Comparison of ENCODE assay signal across 25 cellular contexts in the genomic region with DNA sequence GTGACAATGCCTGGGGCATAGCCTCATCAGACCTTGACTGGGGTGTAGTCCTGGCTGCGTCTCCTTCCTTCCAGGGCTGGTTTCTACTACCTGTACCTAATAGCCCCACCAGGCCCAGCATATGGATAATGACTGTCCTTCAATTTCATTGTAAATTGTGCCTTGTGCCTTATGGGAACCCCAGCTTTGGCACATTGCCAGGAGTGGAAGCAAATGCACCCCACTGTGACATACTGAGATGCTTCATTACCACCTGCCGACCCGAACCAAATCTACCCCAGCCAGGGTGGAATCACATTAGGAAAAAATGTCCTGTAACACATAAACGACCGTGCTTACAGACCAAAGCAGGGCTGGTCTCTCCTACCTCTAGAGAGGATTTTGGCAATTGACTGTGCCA. TPM values are rescaled to one million over a fixed set of nuclear protein-coding genes. Genes with fewer than 3 reads are reported as not detected.
A peak's percentile ranks its signal among the peaks of the same experiment; 100 is the strongest.
DNase-seq lines count a peak whose midpoint lies in the region; ATAC-seq, FAIRE-seq and TF ChIP-seq lines count a peak whose summit lies in the region.
"Had no signal": no experiment of that assay in that cellular context is flagged by ENCODE, and none has a peak within 500 bp of the region (broad histone marks: within the 10 kb centered on the region; RNA-seq: fewer than 3 reads in every experiment).

No MANE protein-coding gene starts in this region.

- H3K27ac Mint-ChIP-seq in endothelial cell (ENCODE audit: unreplicated experiment) = peak overlapping the region; percentile 52

- peaks cover 5% of the 10 kb centered on the region for H3K27me3 Mint-ChIP-seq in endothelial cell (ENCODE audit: unreplicated experiment)
- H3K27me3 Mint-ChIP-seq: CD4-positive, alpha-beta memory T cell had no signal

- FAIRE-seq in frontal cortex (lab: Jason Lieb, UNC) = no peak
- FAIRE-seq: GM12891 had no signal

- peak; percentile 51 for DNase-seq in NCI-H2171 treated with DMSO at 0.1 percent for 48 hours (lab: John Stamatoyannopoulos, UW)
- no peak for DNase-seq in NCI-H2171 (lab: John Stamatoyannopoulos, UW)
- DNase-seq in COR-L47 (lab: John Stamatoyannopoulos, UW) = peak; percentile 52
- DNase-seq in NCI-H2227 treated with DMSO at 0.1 percent for 48 hours (lab: John Stamatoyannopoulos, UW) = peak; percentile 8
- no peak for DNase-seq in endothelial cell (ENCODE audit: low spot score)
- no peak for DNase-seq in frontal cortex (ENCODE audit: low spot score in 2 of 2)
- DNase-seq in foreskin fibroblast = no peak
- DNase-seq: CD4-positive, alpha-beta memory T cell; DMS 273 treated with DMSO at 0.1 percent for 48 hours; DMS79; EL; GF-D8; KBM-7; MV-4-11; NCI-H1105; NCI-H1694 treated with DMSO at 0.1 percent for 48 hours; NCI-H524; NCI-H774; PC-9; T-helper 2 cell had no signal

- H3K4me3 ChIP-seq in foreskin fibroblast (ENCODE audit: low read depth in 1 of 2, low read length in 2 of 2) = no peak overlapping the region
- H3K4me3 ChIP-seq: BLaER1, PC-9, SJSA1 had no signal

- no peaks in the 10 kb centered on the region for H3K9me3 Mint-ChIP-seq in endothelial cell (ENCODE audit: unreplicated experiment)
- H3K9me3 Mint-ChIP-seq: CD4-positive, alpha-beta memory T cell had no signal

- H3K36me3 Mint-ChIP-seq in endothelial cell (ENCODE audit: low read depth, unreplicated experiment) = peaks cover 25% of the 10 kb centered on the region

- no peak for ATAC-seq in HG02973 (IDR thresholded peaks at IDR 0.05; ENCODE audit: unreplicated experiment)
- ATAC-seq: Right ventricle myocardium inferior had no signal

- no peak for TF ChIP-seq CTCF in endothelial cell (IDR thresholded peaks at IDR 0.05; ENCODE audit: unreplicated experiment)
- TF ChIP-seq CTCF in foreskin fibroblast (IDR thresholded peaks at IDR 0.05; ENCODE audit: low read depth, low read length) = no peak

- no peak overlapping the region for H3K4me3 Mint-ChIP-seq in endothelial cell (ENCODE audit: unreplicated experiment)
- H3K4me3 Mint-ChIP-seq: CD4-positive, alpha-beta memory T cell had no signal

- peaks cover 17% of the 10 kb centered on the region for H3K4me1 Mint-ChIP-seq in endothelial cell (ENCODE audit: unreplicated experiment)

RNA-seq across cellular contexts. Expression of gene TOP3B, which starts 7.3 kb away (rescaled TPM):
- total RNA-seq in endothelial cell (ENCODE audit: unreplicated experiment) (55.6 TPM), frontal cortex (15.1 TPM)

RNA-seq across cellular contexts. Expression of gene PPM1F, which starts 22.6 kb away (rescaled TPM):
- 244 TPM for total RNA-seq in endothelial cell (ENCODE audit: unreplicated experiment)
- 19.2 TPM for total RNA-seq in frontal cortex

Comparison
In these comparisons a context has a peak if more than half of its experiments do, and no peak if none do; other contexts are left out.
1. DNase-seq: peak in NCI-H2171 treated with DMSO at 0.1 percent for 48 hours (single experiment), COR-L47 (single experiment) and NCI-H2227 treated with DMSO at 0.1 percent for 48 hours (single experiment); none in NCI-H2171 (single experiment), endothelial cell (single experiment), frontal cortex (0 of 2) and foreskin fibroblast (0 of 2).
2. RNA of gene PPM1F, which starts 22.6 kb away (total RNA-seq): 244 TPM in endothelial cell (single experiment); 19.2 TPM in frontal cortex (single experiment); every median in the first group is over 10 times any median in the second.